ENCODE assay signal across 1 cellular context in the genomic region with DNA sequence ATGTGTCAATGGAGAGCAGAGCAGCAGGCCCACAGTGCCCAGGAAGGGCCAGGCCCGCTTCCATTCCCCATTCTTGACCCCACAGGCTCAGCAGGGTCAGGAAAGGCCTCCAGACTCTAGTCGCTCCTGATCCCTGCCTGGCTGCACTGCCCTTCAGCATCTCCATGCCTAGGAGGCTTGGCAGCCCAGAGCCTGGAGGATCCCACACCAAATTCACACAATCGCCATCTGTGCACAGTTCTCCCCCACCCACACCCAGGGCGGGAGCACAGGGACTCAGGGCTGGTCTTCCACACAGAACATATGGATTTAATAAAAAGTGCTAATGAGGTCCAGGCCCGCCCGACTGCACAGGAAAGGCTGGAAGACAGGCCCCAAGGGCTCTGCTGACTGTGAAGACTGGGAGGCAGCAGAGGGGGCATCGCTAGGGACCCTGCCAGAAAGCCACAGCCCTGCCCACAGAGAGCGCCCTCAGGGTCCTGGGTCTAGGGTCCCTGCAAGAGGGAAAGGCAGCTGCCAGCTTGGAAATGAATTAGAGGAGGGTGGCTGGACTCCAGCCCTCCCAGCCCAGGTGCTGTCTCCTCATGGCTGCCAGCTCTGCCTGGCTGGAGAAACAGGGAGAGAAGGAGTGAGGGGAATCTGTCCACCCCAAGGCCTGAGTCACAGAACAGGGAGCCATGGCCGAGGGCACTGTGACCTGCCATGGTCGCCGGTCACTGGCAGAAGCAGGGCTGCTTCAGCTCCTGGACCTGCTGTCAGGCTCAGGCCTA.
TF ChIP-seq lines count a peak whose summit lies in the region.

No MANE protein-coding gene starts in this region.

TF ChIP-seq in H1, 55 proteins besides CTCF, POLR2A, EP300 and RAD21:
- no peak for TF ChIP-seq JUN (IDR thresholded peaks at IDR 0.05; ENCODE audit: low read depth, low read length)
- TF ChIP-seq POU5F1 (IDR thresholded peaks at IDR 0.05; ENCODE audit: low read depth, low read length), result no peak
- no peak for TF ChIP-seq EZH2 (IDR thresholded peaks at IDR 0.05; ENCODE audit: low read depth, low read length, severe bottlenecking)
- TF ChIP-seq RXRA (IDR thresholded peaks at IDR 0.05; ENCODE audit: insufficient read depth, low read depth, low read length), result no peak
- no peak for TF ChIP-seq SP2 (IDR thresholded peaks at IDR 0.05; ENCODE audit: low read length)
- no peak for TF ChIP-seq NANOG (IDR thresholded peaks at IDR 0.05; ENCODE audit: insufficient read depth, low read depth, low read length, poor library complexity, severe bottlenecking)
- no peak for TF ChIP-seq SUZ12 (IDR thresholded peaks at IDR 0.05; ENCODE audit: low read length)
- no peak for TF ChIP-seq RFX5 (IDR thresholded peaks at IDR 0.05; ENCODE audit: borderline replicate concordance, low read depth, low read length)
- no peak for TF ChIP-seq CTBP2 (IDR thresholded peaks at IDR 0.05; ENCODE audit: borderline replicate concordance, insufficient read depth, insufficient read length, low read length)
